ENCODE assay signal across 1 cellular context in the genomic region with DNA sequence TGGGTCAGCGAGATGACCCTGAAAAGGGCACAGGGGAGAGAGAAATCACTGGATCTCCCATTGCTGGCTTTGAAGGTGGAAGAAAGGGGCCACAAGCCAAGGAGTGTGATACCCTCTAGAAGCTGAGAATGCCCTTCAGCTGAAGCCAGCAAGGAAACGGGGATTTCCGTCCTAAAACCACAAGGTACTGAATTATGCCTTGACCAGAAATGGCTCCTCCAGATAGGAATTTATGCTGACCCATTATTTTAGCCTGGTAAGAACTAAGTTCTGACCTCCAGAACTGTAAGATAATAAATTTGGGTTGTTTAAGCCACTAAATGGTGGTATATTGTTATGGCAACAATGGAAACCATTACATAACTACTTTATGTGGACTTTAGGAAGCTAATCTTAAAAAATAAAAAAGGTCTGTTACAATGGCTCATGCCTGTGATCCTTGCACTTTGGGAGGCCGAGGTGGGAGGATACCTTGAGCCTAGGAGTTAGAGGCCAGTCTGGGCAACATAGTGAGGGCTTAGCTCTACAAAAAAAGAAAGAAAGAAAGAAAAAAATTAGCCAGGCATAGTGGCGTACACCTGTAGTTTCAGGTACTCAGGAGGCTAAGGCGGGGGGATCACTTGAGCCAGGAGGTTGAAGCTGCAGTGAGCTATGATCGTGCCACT.
TF ChIP-seq lines count a peak whose summit lies in the region.

No MANE protein-coding gene starts in this region.

TF ChIP-seq in HepG2, 621 proteins besides CTCF, POLR2A, EP300 and RAD21 (continued from another document):
- TF ChIP-seq, protein P1, sequence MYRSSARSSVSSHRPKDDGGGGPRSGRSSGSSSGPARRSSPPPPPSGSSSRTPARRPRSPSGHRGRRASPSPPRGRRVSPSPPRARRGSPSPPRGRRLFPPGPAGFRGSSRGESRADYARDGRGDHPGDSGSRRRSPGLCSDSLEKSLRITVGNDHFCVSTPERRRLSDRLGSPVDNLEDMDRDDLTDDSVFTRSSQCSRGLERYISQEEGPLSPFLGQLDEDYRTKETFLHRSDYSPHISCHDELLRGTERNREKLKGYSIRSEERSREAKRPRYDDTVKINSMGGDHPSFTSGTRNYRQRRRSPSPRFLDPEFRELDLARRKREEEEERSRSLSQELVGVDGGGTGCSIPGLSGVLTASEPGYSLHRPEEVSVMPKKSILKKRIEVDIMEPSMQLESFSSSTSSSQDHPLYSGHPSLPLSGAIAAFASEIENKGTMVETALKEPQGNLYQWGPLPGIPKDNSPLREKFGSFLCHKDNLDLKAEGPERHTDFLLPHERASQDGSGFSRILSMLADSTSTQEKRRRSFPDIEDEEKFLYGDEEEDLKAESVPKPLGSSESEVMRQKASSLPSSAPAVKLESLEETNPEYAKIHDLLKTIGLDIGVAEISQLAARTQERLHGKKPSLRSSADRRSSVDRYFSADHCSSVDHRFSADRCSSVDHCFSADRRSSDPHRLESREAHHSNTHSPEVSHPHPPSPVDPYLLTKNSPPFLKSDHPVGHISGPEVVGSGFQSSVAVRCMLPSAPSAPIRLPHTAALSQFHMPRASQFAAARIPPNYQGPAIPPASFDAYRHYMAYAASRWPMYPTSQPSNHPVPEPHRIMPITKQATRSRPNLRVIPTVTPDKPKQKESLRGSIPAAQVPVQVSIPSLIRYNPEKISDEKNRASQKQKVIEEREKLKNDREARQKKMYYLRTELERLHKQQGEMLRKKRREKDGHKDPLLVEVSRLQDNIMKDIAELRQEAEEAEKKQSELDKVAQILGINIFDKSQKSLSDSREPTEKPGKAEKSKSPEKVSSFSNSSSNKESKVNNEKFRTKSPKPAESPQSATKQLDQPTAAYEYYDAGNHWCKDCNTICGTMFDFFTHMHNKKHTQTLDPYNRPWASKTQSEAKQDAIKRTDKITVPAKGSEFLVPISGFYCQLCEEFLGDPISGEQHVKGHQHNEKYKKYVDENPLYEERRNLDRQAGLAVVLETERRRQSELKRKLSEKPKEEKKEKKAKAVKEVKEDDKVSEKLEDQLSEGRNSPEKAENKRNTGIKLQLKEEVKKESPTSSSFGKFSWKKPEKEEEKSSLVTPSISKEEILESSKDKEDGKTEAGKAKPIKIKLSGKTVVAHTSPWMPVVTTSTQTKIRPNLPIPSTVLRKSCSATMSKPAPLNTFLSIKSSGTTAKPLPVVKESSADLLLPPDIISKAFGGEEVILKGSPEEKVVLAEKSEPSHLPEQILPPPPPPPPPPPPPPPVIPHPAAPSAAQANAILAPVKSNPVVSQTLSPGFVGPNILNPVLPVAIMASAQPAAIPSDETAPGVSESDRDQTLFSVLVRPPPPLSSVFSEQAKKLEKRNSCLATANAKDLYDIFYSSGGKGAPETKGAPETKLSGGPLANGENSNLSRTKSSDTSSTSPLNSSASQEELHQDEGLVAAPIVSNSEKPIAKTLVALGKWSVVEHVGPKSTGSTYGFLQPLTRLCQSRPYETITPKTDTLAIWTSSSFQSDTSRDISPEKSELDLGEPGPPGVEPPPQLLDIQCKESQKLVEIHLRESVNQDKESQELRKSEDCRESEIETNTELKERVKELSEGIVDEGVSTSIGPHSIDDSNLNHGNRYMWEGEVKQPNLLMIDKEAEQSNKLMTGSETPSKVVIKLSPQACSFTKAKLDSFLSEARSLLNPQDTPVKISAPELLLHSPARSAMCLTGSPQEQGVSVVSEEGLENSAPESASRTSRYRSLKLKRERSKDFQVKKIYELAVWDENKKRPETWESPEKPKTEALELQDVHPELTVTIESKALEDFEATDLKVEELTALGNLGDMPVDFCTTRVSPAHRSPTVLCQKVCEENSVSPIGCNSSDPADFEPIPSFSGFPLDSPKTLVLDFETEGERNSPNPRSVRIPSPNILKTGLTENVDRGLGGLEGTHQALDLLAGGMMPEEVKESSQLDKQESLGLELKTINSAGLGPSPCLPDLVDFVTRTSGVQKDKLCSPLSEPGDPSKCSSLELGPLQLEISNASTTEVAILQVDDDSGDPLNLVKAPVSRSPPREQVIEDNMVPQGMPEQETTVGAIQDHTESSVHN (CRISPR knock-in tag; IDR thresholded peaks at IDR 0.05), result no peak
- TF ChIP-seq RORA (CRISPR knock-in tag; IDR thresholded peaks at IDR 0.05) (no peak), ZNF205 (CRISPR knock-in tag; IDR thresholded peaks at IDR 0.05) (no peak), ZNF615 (CRISPR knock-in tag; IDR thresholded peaks at IDR 0.05; ENCODE audit: borderline replicate concordance) (no peak), TRIM24 (CRISPR knock-in tag; IDR thresholded peaks at IDR 0.05) (no peak), RFXAP (CRISPR knock-in tag; IDR thresholded peaks at IDR 0.05; ENCODE audit: borderline replicate concordance) (no peak), MAFK (conservative IDR thresholded peaks at IDR 0.05 in 1 of 2, IDR thresholded peaks at IDR 0.05 in 1 of 2; ENCODE audit: low read length in 2 of 2) (peak; percentile 58 to 61), ZFAT (CRISPR knock-in tag; conservative IDR thresholded peaks at IDR 0.05) (no peak), ZIK1 (CRISPR knock-in tag; IDR thresholded peaks at IDR 0.05; ENCODE audit: borderline replicate concordance, low read depth) (no peak), SRSF4 (IDR thresholded peaks at IDR 0.05; ENCODE audit: low read depth, low read length, poor library complexity, severe bottlenecking) (no peak), HNRNPH1 (optimal IDR thresholded peaks at IDR 0.05; ENCODE audit: low read depth, low read length) (no peak)
- TF ChIP-seq, protein P2, sequence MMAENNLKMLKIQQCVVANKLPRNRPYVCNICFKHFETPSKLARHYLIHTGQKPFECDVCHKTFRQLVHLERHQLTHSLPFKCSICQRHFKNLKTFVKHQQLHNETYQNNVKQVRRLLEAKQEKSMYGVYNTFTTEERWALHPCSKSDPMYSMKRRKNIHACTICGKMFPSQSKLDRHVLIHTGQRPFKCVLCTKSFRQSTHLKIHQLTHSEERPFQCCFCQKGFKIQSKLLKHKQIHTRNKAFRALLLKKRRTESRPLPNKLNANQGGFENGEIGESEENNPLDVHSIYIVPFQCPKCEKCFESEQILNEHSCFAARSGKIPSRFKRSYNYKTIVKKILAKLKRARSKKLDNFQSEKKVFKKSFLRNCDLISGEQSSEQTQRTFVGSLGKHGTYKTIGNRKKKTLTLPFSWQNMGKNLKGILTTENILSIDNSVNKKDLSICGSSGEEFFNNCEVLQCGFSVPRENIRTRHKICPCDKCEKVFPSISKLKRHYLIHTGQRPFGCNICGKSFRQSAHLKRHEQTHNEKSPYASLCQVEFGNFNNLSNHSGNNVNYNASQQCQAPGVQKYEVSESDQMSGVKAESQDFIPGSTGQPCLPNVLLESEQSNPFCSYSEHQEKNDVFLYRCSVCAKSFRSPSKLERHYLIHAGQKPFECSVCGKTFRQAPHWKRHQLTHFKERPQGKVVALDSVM (CRISPR knock-in tag; IDR thresholded peaks at IDR 0.05), result peak; percentile 92
